2 cellular contexts compared by ENCODE assay signal in genomic region chr3:196608693-196609092, GRCh38.
TF ChIP-seq lines count a peak whose summit lies in the region.

No MANE protein-coding gene starts in this region.

TF ChIP-seq in HEK293, 187 proteins besides CTCF, POLR2A, EP300 and RAD21:
- TF ChIP-seq SETDB1 (IDR thresholded peaks at IDR 0.05; ENCODE audit: insufficient read length, low read length), result peak; percentile 84
- no peak for TF ChIP-seq ZNF549 (tag by site-specific recombination; IDR thresholded peaks at IDR 0.05)
- TF ChIP-seq, protein P1, sequence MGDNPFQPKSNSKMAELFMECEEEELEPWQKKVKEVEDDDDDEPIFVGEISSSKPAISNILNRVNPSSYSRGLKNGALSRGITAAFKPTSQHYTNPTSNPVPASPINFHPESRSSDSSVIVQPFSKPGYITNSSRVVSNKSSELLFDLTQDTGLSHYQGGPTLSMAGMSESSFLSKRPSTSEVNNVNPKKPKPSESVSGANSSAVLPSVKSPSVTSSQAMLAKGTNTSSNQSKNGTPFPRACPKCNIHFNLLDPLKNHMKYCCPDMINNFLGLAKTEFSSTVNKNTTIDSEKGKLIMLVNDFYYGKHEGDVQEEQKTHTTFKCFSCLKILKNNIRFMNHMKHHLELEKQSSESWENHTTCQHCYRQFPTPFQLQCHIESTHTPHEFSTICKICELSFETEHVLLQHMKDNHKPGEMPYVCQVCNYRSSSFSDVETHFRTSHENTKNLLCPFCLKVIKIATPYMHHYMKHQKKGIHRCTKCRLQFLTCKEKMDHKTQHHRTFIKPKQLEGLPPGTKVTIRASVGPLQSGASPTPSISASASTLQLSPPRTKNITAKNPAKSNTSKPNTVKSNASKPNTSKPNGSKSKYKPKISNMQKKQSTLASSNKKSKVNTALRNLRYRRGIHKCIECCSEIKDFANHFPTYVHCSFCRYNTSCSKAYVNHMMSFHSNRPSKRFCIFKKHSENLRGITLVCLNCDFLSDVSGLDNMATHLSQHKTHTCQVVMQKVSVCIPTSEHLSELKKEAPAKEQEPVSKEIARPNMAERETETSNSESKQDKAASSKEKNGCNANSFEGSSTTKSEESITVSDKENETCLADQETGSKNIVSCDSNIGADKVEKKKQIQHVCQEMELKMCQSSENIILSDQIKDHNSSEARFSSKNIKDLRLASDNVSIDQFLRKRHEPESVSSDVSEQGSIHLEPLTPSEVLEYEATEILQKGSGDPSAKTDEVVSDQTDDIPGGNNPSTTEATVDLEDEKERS (tag by site-specific recombination; IDR thresholded peaks at IDR 0.05), result peak; percentile 85; the same call in 1 of the 2 replicates
- no peak for TF ChIP-seq ZNF596 (tag by site-specific recombination; IDR thresholded peaks at IDR 0.05)
- TF ChIP-seq EGR2 (tag by site-specific recombination; IDR thresholded peaks at IDR 0.05; ENCODE audit: low read depth), result no peak
- no peak for TF ChIP-seq ZNF175 (tag by site-specific recombination; IDR thresholded peaks at IDR 0.05)
- no peak for TF ChIP-seq MZF1 (tag by site-specific recombination; IDR thresholded peaks at IDR 0.05; ENCODE audit: borderline replicate concordance)
- TF ChIP-seq PRDM1 (tag by site-specific recombination; IDR thresholded peaks at IDR 0.05), result no peak
- TF ChIP-seq, protein P2, sequence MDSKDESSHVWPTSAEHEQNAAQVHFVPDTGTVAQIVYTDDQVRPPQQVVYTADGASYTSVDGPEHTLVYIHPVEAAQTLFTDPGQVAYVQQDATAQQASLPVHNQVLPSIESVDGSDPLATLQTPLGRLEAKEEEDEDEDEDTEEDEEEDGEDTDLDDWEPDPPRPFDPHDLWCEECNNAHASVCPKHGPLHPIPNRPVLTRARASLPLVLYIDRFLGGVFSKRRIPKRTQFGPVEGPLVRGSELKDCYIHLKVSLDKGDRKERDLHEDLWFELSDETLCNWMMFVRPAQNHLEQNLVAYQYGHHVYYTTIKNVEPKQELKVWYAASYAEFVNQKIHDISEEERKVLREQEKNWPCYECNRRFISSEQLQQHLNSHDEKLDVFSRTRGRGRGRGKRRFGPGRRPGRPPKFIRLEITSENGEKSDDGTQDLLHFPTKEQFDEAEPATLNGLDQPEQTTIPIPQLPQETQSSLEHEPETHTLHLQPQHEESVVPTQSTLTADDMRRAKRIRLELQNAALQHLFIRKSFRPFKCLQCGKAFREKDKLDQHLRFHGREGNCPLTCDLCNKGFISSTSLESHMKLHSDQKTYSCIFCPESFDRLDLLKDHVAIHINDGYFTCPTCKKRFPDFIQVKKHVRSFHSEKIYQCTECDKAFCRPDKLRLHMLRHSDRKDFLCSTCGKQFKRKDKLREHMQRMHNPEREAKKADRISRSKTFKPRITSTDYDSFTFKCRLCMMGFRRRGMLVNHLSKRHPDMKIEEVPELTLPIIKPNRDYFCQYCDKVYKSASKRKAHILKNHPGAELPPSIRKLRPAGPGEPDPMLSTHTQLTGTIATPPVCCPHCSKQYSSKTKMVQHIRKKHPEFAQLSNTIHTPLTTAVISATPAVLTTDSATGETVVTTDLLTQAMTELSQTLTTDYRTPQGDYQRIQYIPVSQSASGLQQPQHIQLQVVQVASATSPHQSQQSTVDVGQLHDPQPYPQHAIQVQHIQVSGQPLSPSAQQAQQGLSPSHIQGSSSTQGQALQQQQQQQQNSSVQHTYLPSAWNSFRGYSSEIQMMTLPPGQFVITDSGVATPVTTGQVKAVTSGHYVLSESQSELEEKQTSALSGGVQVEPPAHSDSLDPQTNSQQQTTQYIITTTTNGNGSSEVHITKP (tag by site-specific recombination; IDR thresholded peaks at IDR 0.05), result no peak
TF ChIP-seq in HEK293: peak in this region for 2.

TF ChIP-seq in WTC11, 78 proteins besides CTCF, POLR2A, EP300 and RAD21:
- no peak for TF ChIP-seq CREB1 (CRISPR knock-in tag; IDR thresholded peaks at IDR 0.05)
- TF ChIP-seq, protein P3, sequence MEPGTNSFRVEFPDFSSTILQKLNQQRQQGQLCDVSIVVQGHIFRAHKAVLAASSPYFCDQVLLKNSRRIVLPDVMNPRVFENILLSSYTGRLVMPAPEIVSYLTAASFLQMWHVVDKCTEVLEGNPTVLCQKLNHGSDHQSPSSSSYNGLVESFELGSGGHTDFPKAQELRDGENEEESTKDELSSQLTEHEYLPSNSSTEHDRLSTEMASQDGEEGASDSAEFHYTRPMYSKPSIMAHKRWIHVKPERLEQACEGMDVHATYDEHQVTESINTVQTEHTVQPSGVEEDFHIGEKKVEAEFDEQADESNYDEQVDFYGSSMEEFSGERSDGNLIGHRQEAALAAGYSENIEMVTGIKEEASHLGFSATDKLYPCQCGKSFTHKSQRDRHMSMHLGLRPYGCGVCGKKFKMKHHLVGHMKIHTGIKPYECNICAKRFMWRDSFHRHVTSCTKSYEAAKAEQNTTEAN (CRISPR knock-in tag; IDR thresholded peaks at IDR 0.05), result no peak
- no peak for TF ChIP-seq USF1 (CRISPR knock-in tag; IDR thresholded peaks at IDR 0.05)
- no peak for TF ChIP-seq ZBTB21 (CRISPR knock-in tag; IDR thresholded peaks at IDR 0.05; ENCODE audit: borderline replicate concordance)
- TF ChIP-seq NR1H2 (CRISPR knock-in tag; IDR thresholded peaks at IDR 0.05), result no peak
- no peak for TF ChIP-seq ELF4 (CRISPR knock-in tag; IDR thresholded peaks at IDR 0.05; ENCODE audit: low read depth)
- no peak for TF ChIP-seq RELA (CRISPR knock-in tag; IDR thresholded peaks at IDR 0.05; ENCODE audit: borderline replicate concordance)
